1 cellular context compared by ENCODE assay signal in the genomic region with DNA sequence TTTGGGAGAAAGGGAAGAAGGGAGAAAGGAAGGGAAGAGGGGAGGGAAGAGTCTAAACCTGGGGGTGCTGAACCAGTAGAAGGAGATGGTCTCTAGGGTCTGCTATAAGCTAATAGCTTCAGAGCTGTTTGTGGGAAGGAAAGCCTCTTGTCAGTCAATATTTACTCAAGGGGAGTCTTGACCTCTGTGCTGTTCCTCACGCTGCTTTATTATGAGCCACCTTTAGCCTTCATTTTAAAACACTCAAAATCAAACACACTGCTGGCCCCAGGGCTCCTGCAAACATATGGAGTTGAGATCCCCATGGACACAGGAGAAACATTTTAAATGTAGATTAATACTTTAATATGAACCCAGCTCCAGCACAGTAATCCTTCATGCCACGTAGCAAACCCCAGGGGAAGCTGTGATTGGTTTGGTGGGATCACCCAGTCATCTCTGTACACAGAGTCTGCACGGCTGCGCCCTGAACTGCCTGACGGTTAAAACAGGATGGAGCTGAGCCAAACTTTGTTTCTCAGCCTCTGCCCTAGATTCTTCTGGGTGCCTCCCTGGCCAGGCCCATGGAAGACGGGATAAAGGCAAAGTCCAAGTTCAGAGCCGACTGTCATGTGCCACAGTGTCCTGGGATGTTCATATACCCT.
TF ChIP-seq lines count a peak whose summit lies in the region.

No MANE protein-coding gene starts in this region.

TF ChIP-seq in HepG2, 621 proteins besides CTCF, POLR2A, EP300 and RAD21 (continued from another document and continues in another):
- TF ChIP-seq ASH2L (IDR thresholded peaks at IDR 0.05; ENCODE audit: insufficient read length, low read depth, low read length) (peak; percentile 45), ZZZ3 (CRISPR knock-in tag; IDR thresholded peaks at IDR 0.05; ENCODE audit: borderline replicate concordance) (no peak), HNF4G (IDR thresholded peaks at IDR 0.05; ENCODE audit: borderline replicate concordance, low read depth, low read length) (no peak), HNF4G (CRISPR knock-in tag; IDR thresholded peaks at IDR 0.05; ENCODE audit: borderline replicate concordance, low read depth) (peak; percentile 67; the same call in 1 of the 2 replicates), PHF20 (CRISPR knock-in tag; IDR thresholded peaks at IDR 0.05) (no peak), ISX (CRISPR knock-in tag; conservative IDR thresholded peaks at IDR 0.05) (no peak), ZNF75D (CRISPR knock-in tag; IDR thresholded peaks at IDR 0.05; ENCODE audit: borderline replicate concordance) (no peak), ZNF331 (CRISPR knock-in tag; IDR thresholded peaks at IDR 0.05) (0 out of 2 replicates have a peak, but pooled peaks have one; percentile 24), MEF2D (CRISPR knock-in tag; IDR thresholded peaks at IDR 0.05) (no peak), ZNF441 (CRISPR knock-in tag; IDR thresholded peaks at IDR 0.05; ENCODE audit: borderline replicate concordance) (no peak), ZNF121 (CRISPR knock-in tag; IDR thresholded peaks at IDR 0.05) (no peak), XBP1 (CRISPR knock-in tag; IDR thresholded peaks at IDR 0.05) (no peak), SATB2 (CRISPR knock-in tag; IDR thresholded peaks at IDR 0.05) (no peak), ZNF317 (CRISPR knock-in tag; IDR thresholded peaks at IDR 0.05) (no peak), HES4 (CRISPR knock-in tag; IDR thresholded peaks at IDR 0.05; ENCODE audit: borderline replicate concordance) (no peak), ZNF275 (CRISPR knock-in tag; IDR thresholded peaks at IDR 0.05; ENCODE audit: borderline replicate concordance) (no peak), ARHGAP35 (CRISPR knock-in tag; IDR thresholded peaks at IDR 0.05; ENCODE audit: borderline replicate concordance) (no peak), KDM3A (CRISPR knock-in tag; IDR thresholded peaks at IDR 0.05; ENCODE audit: low read depth) (no peak), HMG20A (CRISPR knock-in tag; IDR thresholded peaks at IDR 0.05; ENCODE audit: borderline replicate concordance) (peak; percentile 14; the same call in 1 of the 2 replicates), MAF1 (CRISPR knock-in tag; IDR thresholded peaks at IDR 0.05; ENCODE audit: borderline replicate concordance) (no peak), ZNF639 (CRISPR knock-in tag; conservative IDR thresholded peaks at IDR 0.05) (no peak), ZNF841 (CRISPR knock-in tag; IDR thresholded peaks at IDR 0.05; ENCODE audit: borderline replicate concordance) (no peak), NFE2 (CRISPR knock-in tag; IDR thresholded peaks at IDR 0.05) (no peak), AGO2 (optimal IDR thresholded peaks at IDR 0.05; ENCODE audit: low read depth, low read length) (no peak), SETDB1 (CRISPR knock-in tag; IDR thresholded peaks at IDR 0.05; ENCODE audit: borderline replicate concordance) (no peak), RXRB (CRISPR knock-in tag; IDR thresholded peaks at IDR 0.05; ENCODE audit: borderline replicate concordance) (peak; percentile 93), MAFK (conservative IDR thresholded peaks at IDR 0.05 in 1 of 2, IDR thresholded peaks at IDR 0.05 in 1 of 2; ENCODE audit: low read length in 2 of 2) (no peak), GATAD2A (CRISPR knock-in tag; IDR thresholded peaks at IDR 0.05) (0 out of 2 replicates have a peak, but pooled peaks have one; percentile 31), KLF9 (CRISPR knock-in tag; IDR thresholded peaks at IDR 0.05; ENCODE audit: low read depth) (no peak), ZFP62 (CRISPR knock-in tag; IDR thresholded peaks at IDR 0.05) (no peak), ZNF232 (CRISPR knock-in tag; IDR thresholded peaks at IDR 0.05; ENCODE audit: borderline replicate concordance) (0 out of 2 replicates have a peak, but pooled peaks have one; percentile 34)
- TF ChIP-seq, protein P1, sequence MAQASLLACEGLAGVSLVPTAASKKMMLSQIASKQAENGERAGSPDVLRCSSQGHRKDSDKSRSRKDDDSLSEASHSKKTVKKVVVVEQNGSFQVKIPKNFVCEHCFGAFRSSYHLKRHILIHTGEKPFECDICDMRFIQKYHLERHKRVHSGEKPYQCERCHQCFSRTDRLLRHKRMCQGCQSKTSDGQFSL (CRISPR knock-in tag; IDR thresholded peaks at IDR 0.05), result no peak
- TF ChIP-seq, protein P2, sequence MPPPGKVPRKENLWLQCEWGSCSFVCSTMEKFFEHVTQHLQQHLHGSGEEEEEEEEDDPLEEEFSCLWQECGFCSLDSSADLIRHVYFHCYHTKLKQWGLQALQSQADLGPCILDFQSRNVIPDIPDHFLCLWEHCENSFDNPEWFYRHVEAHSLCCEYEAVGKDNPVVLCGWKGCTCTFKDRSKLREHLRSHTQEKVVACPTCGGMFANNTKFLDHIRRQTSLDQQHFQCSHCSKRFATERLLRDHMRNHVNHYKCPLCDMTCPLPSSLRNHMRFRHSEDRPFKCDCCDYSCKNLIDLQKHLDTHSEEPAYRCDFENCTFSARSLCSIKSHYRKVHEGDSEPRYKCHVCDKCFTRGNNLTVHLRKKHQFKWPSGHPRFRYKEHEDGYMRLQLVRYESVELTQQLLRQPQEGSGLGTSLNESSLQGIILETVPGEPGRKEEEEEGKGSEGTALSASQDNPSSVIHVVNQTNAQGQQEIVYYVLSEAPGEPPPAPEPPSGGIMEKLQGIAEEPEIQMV (CRISPR knock-in tag; IDR thresholded peaks at IDR 0.05; ENCODE audit: low read depth), result no peak
- TF ChIP-seq, protein P3, sequence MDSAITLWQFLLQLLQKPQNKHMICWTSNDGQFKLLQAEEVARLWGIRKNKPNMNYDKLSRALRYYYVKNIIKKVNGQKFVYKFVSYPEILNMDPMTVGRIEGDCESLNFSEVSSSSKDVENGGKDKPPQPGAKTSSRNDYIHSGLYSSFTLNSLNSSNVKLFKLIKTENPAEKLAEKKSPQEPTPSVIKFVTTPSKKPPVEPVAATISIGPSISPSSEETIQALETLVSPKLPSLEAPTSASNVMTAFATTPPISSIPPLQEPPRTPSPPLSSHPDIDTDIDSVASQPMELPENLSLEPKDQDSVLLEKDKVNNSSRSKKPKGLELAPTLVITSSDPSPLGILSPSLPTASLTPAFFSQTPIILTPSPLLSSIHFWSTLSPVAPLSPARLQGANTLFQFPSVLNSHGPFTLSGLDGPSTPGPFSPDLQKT (CRISPR knock-in tag; IDR thresholded peaks at IDR 0.05; ENCODE audit: borderline replicate concordance), result no peak
- TF ChIP-seq, protein P4, sequence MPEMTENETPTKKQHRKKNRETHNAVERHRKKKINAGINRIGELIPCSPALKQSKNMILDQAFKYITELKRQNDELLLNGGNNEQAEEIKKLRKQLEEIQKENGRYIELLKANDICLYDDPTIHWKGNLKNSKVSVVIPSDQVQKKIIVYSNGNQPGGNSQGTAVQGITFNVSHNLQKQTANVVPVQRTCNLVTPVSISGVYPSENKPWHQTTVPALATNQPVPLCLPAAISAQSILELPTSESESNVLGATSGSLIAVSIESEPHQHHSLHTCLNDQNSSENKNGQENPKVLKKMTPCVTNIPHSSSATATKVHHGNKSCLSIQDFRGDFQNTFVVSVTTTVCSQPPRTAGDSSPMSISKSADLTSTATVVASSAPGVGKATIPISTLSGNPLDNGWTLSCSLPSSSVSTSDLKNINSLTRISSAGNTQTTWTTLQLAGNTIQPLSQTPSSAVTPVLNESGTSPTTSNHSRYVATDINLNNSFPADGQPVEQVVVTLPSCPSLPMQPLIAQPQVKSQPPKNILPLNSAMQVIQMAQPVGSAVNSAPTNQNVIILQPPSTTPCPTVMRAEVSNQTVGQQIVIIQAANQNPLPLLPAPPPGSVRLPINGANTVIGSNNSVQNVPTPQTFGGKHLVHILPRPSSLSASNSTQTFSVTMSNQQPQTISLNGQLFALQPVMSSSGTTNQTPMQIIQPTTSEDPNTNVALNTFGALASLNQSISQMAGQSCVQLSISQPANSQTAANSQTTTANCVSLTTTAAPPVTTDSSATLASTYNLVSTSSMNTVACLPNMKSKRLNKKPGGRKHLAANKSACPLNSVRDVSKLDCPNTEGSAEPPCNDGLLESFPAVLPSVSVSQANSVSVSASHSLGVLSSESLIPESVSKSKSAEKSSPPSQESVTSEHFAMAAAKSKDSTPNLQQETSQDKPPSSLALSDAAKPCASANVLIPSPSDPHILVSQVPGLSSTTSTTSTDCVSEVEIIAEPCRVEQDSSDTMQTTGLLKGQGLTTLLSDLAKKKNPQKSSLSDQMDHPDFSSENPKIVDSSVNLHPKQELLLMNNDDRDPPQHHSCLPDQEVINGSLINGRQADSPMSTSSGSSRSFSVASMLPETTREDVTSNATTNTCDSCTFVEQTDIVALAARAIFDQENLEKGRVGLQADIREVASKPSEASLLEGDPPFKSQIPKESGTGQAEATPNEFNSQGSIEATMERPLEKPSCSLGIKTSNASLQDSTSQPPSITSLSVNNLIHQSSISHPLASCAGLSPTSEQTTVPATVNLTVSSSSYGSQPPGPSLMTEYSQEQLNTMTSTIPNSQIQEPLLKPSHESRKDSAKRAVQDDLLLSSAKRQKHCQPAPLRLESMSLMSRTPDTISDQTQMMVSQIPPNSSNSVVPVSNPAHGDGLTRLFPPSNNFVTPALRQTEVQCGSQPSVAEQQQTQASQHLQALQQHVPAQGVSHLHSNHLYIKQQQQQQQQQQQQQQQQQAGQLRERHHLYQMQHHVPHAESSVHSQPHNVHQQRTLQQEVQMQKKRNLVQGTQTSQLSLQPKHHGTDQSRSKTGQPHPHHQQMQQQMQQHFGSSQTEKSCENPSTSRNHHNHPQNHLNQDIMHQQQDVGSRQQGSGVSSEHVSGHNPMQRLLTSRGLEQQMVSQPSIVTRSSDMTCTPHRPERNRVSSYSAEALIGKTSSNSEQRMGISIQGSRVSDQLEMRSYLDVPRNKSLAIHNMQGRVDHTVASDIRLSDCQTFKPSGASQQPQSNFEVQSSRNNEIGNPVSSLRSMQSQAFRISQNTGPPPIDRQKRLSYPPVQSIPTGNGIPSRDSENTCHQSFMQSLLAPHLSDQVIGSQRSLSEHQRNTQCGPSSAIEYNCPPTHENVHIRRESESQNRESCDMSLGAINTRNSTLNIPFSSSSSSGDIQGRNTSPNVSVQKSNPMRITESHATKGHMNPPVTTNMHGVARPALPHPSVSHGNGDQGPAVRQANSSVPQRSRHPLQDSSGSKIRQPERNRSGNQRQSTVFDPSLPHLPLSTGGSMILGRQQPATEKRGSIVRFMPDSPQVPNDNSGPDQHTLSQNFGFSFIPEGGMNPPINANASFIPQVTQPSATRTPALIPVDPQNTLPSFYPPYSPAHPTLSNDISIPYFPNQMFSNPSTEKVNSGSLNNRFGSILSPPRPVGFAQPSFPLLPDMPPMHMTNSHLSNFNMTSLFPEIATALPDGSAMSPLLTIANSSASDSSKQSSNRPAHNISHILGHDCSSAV (CRISPR knock-in tag; IDR thresholded peaks at IDR 0.05; ENCODE audit: borderline replicate concordance), result no peak
- TF ChIP-seq, protein P5, sequence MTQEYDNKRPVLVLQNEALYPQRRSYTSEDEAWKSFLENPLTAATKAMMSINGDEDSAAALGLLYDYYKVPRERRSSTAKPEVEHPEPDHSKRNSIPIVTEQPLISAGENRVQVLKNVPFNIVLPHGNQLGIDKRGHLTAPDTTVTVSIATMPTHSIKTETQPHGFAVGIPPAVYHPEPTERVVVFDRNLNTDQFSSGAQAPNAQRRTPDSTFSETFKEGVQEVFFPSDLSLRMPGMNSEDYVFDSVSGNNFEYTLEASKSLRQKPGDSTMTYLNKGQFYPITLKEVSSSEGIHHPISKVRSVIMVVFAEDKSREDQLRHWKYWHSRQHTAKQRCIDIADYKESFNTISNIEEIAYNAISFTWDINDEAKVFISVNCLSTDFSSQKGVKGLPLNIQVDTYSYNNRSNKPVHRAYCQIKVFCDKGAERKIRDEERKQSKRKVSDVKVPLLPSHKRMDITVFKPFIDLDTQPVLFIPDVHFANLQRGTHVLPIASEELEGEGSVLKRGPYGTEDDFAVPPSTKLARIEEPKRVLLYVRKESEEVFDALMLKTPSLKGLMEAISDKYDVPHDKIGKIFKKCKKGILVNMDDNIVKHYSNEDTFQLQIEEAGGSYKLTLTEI (CRISPR knock-in tag; conservative IDR thresholded peaks at IDR 0.05), result no peak
- TF ChIP-seq, protein P6, sequence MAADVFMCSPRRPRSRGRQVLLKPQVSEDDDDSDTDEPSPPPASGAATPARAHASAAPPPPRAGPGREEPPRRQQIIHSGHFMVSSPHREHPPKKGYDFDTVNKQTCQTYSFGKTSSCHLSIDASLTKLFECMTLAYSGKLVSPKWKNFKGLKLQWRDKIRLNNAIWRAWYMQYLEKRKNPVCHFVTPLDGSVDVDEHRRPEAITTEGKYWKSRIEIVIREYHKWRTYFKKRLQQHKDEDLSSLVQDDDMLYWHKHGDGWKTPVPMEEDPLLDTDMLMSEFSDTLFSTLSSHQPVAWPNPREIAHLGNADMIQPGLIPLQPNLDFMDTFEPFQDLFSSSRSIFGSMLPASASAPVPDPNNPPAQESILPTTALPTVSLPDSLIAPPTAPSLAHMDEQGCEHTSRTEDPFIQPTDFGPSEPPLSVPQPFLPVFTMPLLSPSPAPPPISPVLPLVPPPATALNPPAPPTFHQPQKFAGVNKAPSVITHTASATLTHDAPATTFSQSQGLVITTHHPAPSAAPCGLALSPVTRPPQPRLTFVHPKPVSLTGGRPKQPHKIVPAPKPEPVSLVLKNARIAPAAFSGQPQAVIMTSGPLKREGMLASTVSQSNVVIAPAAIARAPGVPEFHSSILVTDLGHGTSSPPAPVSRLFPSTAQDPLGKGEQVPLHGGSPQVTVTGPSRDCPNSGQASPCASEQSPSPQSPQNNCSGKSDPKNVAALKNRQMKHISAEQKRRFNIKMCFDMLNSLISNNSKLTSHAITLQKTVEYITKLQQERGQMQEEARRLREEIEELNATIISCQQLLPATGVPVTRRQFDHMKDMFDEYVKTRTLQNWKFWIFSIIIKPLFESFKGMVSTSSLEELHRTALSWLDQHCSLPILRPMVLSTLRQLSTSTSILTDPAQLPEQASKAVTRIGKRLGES (CRISPR knock-in tag; IDR thresholded peaks at IDR 0.05; ENCODE audit: borderline replicate concordance), result no peak
- TF ChIP-seq, protein P7, sequence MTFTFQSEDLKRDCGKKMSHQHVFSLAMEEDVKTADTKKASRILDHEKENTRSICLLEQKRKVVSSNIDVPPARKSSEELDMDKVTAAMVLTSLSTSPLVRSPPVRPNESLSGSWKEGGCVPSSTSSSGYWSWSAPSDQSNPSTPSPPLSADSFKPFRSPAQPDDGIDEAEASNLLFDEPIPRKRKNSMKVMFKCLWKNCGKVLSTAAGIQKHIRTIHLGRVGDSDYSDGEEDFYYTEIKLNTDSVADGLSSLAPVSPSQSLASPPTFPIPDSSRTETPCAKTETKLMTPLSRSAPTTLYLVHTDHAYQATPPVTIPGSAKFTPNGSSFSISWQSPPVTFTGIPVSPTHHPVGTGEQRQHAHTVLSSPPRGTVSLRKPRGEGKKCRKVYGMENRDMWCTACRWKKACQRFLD (CRISPR knock-in tag; IDR thresholded peaks at IDR 0.05; ENCODE audit: borderline replicate concordance), result no peak
